Comparison of ENCODE assay signal across 1 cellular context in the genomic region with DNA sequence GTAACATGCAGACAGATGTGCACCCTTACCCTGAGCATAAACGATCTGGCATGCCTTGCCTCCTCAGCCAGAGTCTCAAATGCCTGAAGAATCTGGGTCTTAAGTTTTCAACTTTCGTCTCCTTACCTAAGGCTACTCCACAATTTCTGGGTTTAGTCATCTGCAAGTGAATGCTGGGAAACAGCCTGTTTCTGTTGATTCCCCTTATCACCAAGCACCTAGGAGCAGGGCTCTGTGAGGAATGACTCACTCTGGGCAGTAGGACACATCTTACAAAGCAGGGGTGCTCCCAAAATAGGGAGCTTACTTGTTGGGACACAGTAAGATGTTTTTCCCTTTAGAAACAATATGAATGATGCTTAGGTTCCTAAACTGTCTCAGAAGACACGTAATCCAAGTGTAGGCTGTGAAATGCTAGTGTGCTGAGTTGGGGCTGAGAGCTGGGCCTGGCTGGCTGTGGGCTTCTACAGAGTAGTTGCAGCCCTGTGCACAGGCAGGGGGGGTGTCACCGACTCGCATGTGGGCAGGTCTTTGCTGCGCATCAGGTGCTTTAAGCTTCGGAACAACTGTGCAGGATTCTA.
TF ChIP-seq lines count a peak whose summit lies in the region.

No MANE protein-coding gene starts in this region.

TF ChIP-seq in endothelial cell of umbilical vein, 7 proteins besides CTCF, POLR2A, EP300 and RAD21:
- TF ChIP-seq FOS (IDR thresholded peaks at IDR 0.05; ENCODE audit: borderline replicate concordance, insufficient read depth, low read length) (peak; percentile 34), GATA2 (IDR thresholded peaks at IDR 0.05; ENCODE audit: insufficient read depth, insufficient read length, low read depth, low read length) (peak; percentile 25), MYC (IDR thresholded peaks at IDR 0.05; ENCODE audit: low read depth, low read length) (no peak), POLR2AphosphoS5 (IDR thresholded peaks at IDR 0.05; ENCODE audit: insufficient read depth, low read depth, low read length) (no peak)
TF ChIP-seq in endothelial cell of umbilical vein: peak in this region for 2.
